1 cellular context compared by ENCODE assay signal in the genomic region with DNA sequence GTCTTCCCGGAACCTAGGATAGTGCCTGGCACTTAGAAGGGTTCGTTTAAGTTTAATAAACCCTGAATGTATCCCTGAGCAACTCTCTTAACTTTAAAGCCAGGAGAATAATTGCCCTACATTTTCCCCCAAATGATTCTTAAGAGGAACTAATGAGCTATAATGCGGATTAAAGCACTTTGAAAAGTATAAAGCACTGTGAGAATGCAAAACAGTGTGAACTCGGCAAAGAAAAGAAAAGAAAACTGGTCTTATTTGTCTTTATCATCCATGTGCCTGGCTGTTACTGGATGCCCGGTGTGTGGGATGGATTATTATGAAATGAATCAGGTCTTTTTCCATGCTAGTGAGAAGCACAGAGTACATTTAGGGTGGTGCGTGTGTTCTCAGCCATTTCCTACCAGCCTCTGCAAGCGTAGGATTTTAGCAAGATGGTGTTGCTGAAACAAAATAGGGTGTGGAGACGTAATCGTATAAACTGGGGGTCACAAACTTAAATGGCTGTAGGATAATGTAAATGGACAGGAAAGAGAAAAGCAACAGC.
TF ChIP-seq lines count a peak whose summit lies in the region.

No MANE protein-coding gene starts in this region.

TF ChIP-seq in GM23338, 12 proteins besides CTCF, POLR2A, EP300 and RAD21 (continued from another document):
- TF ChIP-seq, protein P1, sequence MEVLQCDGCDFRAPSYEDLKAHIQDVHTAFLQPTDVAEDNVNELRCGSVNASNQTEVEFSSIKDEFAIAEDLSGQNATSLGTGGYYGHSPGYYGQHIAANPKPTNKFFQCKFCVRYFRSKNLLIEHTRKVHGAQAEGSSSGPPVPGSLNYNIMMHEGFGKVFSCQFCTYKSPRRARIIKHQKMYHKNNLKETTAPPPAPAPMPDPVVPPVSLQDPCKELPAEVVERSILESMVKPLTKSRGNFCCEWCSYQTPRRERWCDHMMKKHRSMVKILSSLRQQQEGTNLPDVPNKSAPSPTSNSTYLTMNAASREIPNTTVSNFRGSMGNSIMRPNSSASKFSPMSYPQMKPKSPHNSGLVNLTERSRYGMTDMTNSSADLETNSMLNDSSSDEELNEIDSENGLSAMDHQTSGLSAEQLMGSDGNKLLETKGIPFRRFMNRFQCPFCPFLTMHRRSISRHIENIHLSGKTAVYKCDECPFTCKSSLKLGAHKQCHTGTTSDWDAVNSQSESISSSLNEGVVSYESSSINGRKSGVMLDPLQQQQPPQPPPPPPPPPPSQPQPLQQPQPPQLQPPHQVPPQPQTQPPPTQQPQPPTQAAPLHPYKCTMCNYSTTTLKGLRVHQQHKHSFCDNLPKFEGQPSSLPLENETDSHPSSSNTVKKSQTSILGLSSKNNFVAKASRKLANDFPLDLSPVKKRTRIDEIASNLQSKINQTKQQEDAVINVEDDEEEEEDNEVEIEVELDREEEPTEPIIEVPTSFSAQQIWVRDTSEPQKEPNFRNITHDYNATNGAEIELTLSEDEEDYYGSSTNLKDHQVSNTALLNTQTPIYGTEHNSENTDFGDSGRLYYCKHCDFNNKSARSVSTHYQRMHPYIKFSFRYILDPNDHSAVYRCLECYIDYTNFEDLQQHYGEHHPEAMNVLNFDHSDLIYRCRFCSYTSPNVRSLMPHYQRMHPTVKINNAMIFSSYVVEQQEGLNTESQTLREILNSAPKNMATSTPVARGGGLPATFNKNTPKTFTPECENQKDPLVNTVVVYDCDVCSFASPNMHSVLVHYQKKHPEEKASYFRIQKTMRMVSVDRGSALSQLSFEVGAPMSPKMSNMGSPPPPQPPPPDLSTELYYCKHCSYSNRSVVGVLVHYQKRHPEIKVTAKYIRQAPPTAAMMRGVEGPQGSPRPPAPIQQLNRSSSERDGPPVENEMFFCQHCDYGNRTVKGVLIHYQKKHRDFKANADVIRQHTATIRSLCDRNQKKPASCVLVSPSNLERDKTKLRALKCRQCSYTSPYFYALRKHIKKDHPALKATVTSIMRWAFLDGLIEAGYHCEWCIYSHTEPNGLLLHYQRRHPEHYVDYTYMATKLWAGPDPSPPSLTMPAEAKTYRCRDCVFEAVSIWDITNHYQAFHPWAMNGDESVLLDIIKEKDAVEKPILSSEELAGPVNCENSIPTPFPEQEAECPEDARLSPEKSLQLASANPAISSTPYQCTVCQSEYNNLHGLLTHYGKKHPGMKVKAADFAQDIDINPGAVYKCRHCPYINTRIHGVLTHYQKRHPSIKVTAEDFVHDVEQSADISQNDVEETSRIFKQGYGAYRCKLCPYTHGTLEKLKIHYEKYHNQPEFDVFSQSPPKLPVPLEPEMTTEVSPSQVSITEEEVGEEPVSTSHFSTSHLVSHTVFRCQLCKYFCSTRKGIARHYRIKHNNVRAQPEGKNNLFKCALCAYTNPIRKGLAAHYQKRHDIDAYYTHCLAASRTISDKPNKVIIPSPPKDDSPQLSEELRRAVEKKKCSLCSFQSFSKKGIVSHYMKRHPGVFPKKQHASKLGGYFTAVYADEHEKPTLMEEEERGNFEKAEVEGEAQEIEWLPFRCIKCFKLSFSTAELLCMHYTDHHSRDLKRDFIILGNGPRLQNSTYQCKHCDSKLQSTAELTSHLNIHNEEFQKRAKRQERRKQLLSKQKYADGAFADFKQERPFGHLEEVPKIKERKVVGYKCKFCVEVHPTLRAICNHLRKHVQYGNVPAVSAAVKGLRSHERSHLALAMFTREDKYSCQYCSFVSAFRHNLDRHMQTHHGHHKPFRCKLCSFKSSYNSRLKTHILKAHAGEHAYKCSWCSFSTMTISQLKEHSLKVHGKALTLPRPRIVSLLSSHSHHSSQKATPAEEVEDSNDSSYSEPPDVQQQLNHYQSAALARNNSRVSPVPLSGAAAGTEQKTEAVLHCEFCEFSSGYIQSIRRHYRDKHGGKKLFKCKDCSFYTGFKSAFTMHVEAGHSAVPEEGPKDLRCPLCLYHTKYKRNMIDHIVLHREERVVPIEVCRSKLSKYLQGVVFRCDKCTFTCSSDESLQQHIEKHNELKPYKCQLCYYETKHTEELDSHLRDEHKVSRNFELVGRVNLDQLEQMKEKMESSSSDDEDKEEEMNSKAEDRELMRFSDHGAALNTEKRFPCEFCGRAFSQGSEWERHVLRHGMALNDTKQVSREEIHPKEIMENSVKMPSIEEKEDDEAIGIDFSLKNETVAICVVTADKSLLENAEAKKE (CRISPR knock-in tag; IDR thresholded peaks at IDR 0.05): no peak
- no peak for TF ChIP-seq EZH2 (IDR thresholded peaks at IDR 0.05; ENCODE audit: low read depth, unreplicated experiment)
- TF ChIP-seq ZNF331 (CRISPR knock-in tag; IDR thresholded peaks at IDR 0.05; ENCODE audit: low read depth): no peak
- TF ChIP-seq JUNB (IDR thresholded peaks at IDR 0.05; ENCODE audit: unreplicated experiment): no peak
- TF ChIP-seq, protein P2, sequence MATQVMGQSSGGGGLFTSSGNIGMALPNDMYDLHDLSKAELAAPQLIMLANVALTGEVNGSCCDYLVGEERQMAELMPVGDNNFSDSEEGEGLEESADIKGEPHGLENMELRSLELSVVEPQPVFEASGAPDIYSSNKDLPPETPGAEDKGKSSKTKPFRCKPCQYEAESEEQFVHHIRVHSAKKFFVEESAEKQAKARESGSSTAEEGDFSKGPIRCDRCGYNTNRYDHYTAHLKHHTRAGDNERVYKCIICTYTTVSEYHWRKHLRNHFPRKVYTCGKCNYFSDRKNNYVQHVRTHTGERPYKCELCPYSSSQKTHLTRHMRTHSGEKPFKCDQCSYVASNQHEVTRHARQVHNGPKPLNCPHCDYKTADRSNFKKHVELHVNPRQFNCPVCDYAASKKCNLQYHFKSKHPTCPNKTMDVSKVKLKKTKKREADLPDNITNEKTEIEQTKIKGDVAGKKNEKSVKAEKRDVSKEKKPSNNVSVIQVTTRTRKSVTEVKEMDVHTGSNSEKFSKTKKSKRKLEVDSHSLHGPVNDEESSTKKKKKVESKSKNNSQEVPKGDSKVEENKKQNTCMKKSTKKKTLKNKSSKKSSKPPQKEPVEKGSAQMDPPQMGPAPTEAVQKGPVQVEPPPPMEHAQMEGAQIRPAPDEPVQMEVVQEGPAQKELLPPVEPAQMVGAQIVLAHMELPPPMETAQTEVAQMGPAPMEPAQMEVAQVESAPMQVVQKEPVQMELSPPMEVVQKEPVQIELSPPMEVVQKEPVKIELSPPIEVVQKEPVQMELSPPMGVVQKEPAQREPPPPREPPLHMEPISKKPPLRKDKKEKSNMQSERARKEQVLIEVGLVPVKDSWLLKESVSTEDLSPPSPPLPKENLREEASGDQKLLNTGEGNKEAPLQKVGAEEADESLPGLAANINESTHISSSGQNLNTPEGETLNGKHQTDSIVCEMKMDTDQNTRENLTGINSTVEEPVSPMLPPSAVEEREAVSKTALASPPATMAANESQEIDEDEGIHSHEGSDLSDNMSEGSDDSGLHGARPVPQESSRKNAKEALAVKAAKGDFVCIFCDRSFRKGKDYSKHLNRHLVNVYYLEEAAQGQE (IDR thresholded peaks at IDR 0.05; ENCODE audit: unreplicated experiment): no peak
- no peak for TF ChIP-seq CREB1 (CRISPR knock-in tag; IDR thresholded peaks at IDR 0.05; ENCODE audit: low read depth)
- no peak for TF ChIP-seq ZNF114 (CRISPR knock-in tag; IDR thresholded peaks at IDR 0.05)
